ENCODE assay signal across 8 cellular contexts in the genomic region with DNA sequence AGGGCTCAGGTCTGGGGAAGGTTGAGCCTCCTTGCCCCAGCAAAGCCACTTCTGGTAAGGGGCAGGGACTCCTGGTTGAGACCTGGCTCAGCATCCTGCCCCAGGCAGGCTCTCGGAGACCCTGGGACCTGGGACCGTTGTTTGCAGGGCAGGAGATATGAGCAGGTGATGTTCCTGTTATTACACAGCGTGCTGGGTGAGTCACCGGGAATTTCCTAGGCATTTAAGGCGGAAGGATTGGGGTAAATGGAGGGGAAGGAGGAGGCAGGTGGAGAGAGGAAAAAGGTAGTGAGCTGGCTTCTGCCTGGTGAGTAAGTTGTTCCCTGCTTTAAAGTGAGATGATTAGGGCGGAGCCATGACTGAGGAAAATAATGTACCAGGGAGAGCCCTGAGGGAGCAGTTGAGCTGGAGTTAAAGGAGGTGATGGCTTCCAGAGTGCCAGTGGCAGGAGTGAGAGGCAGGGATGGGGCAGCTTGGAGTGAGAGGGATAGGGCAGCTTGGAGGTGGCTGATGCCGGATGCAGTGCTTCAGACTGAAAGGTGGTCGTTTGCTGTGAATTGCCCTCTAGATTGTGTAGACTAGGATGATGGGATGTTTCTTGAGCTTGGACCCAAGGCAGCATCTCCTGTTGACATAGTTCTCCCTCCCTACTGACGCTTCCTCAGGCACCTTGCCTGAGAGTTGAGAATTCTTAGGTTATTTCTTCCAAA.
DNase-seq lines count a peak whose midpoint lies in the region; ATAC-seq lines count a peak whose summit lies in the region.

No MANE protein-coding gene starts in this region.

- H3K9me3 Mint-ChIP-seq in activated CD4-positive, alpha-beta T cell treated with anti-CD3 and anti-CD28 coated beads, Interleukin-2, amount 10 ng/mL, durations not matched to agents 24 days and 14 days = no peaks in the 10 kb centered on the region
- H3K9me3 Mint-ChIP-seq in immature natural killer cell = no peaks in the 10 kb centered on the region
- no peaks in the 10 kb centered on the region for H3K9me3 Mint-ChIP-seq in stimulated activated naive CD8-positive, alpha-beta T cell treated with anti-CD3 and anti-CD28 coated beads, Interleukin-15, amount 100 ng/mL, for 72 hours

- ATAC-seq in stimulated activated naive CD8-positive, alpha-beta T cell treated with anti-CD3 and anti-CD28 coated beads, Interleukin-15, amount 100 ng/mL, for 72 hours = peak; percentile 18
- no peak for ATAC-seq in GM21528 (IDR thresholded peaks at IDR 0.05; ENCODE audit: low FRiP score, unreplicated experiment)

- H3K27me3 Mint-ChIP-seq in activated CD4-positive, alpha-beta T cell treated with anti-CD3 and anti-CD28 coated beads, Interleukin-2, amount 10 ng/mL, durations not matched to agents 24 days and 14 days = no peaks in the 10 kb centered on the region
- peaks cover 3 to 6% (median 4%) of the 10 kb centered on the region in 3 donors for H3K27me3 Mint-ChIP-seq in immature natural killer cell (ENCODE audit: low read depth in 3 of 3)
- no peaks in the 10 kb centered on the region for H3K27me3 Mint-ChIP-seq in stimulated activated naive CD8-positive, alpha-beta T cell treated with anti-CD3 and anti-CD28 coated beads, Interleukin-15, amount 100 ng/mL, for 72 hours

- H3K4me3 Mint-ChIP-seq in activated CD4-positive, alpha-beta T cell treated with anti-CD3 and anti-CD28 coated beads, Interleukin-2, amount 10 ng/mL, durations not matched to agents 24 days and 14 days = peak overlapping the region; percentile 44
- peak overlapping the region in 1 of 5 donors; percentile 54 for H3K4me3 Mint-ChIP-seq in immature natural killer cell
- H3K4me3 Mint-ChIP-seq in stimulated activated naive CD8-positive, alpha-beta T cell treated with anti-CD3 and anti-CD28 coated beads, Interleukin-15, amount 100 ng/mL, for 72 hours = peak overlapping the region; percentile 40 to 70

- DNase-seq in NK-92 treated with Interleukin-12 subunit alpha and Interleukin-12 subunit beta, amount 100 ng/mL, for 24 hours (lab: John Stamatoyannopoulos, UW) = peak; percentile 45
- DNase-seq in NK-92 (lab: John Stamatoyannopoulos, UW; ENCODE audit: unreplicated experiment) = no peak
- no peak for DNase-seq in activated CD4-positive, alpha-beta T cell treated with anti-CD3 and anti-CD28 coated beads, Interleukin-2, amount 10 ng/mL, durations not matched to agents 24 days and 14 days
- DNase-seq in immature natural killer cell = no peak
- no peak for DNase-seq in stimulated activated naive CD8-positive, alpha-beta T cell treated with anti-CD3 and anti-CD28 coated beads, Interleukin-15, amount 100 ng/mL, for 72 hours
- DNase-seq in NCI-H1092 (lab: John Stamatoyannopoulos, UW) = no peak
- no peak for DNase-seq in activated gamma-delta T cell (lab: John Stamatoyannopoulos, UW)

- H3K4me1 Mint-ChIP-seq in activated CD4-positive, alpha-beta T cell treated with anti-CD3 and anti-CD28 coated beads, Interleukin-2, amount 10 ng/mL, durations not matched to agents 24 days and 14 days = peaks cover 67% of the 10 kb centered on the region
- H3K4me1 Mint-ChIP-seq in immature natural killer cell = peaks cover 41 to 43% of the 10 kb centered on the region in 2 donors
- peaks cover 53% of the 10 kb centered on the region for H3K4me1 Mint-ChIP-seq in stimulated activated naive CD8-positive, alpha-beta T cell treated with anti-CD3 and anti-CD28 coated beads, Interleukin-15, amount 100 ng/mL, for 72 hours

- intact Hi-C loops in activated CD4-positive, alpha-beta T cell treated with anti-CD3 and anti-CD28 coated beads, Interleukin-2, amount 10 ng/mL, durations not matched to agents 24 days and 14 days (cut with micrococcal nuclease) = loop anchor here (1.0 to 10.0 kb wide), 7 partner anchors 25 to 230 kb away; a partner anchor contains a TSS

- peak overlapping the region; percentile 82 for H3K27ac Mint-ChIP-seq in activated CD4-positive, alpha-beta T cell treated with anti-CD3 and anti-CD28 coated beads, Interleukin-2, amount 10 ng/mL, durations not matched to agents 24 days and 14 days
- peak overlapping the region in 4 of 6 donors; percentile 31 to 60 (median 46) for H3K27ac Mint-ChIP-seq in immature natural killer cell
- H3K27ac Mint-ChIP-seq in stimulated activated naive CD8-positive, alpha-beta T cell treated with anti-CD3 and anti-CD28 coated beads, Interleukin-15, amount 100 ng/mL, for 72 hours = peak overlapping the region; percentile 85 to 89

- H3K36me3 Mint-ChIP-seq in activated CD4-positive, alpha-beta T cell treated with anti-CD3 and anti-CD28 coated beads, Interleukin-2, amount 10 ng/mL, durations not matched to agents 24 days and 14 days (ENCODE audit: low read depth) = peaks cover 76% of the 10 kb centered on the region
- peaks cover 19 to 45% (median 28%) of the 10 kb centered on the region in 3 donors for H3K36me3 Mint-ChIP-seq in immature natural killer cell
